1 cellular context compared by ENCODE assay signal in genomic region chr17:49012893-49013255, GRCh38.
TF ChIP-seq lines count a peak whose summit lies in the region.

No MANE protein-coding gene starts in this region.

TF ChIP-seq in HepG2, 621 proteins besides CTCF, POLR2A, EP300 and RAD21 (continued from another document and continues in another):
- TF ChIP-seq HINFP (CRISPR knock-in tag; IDR thresholded peaks at IDR 0.05; ENCODE audit: low read depth) (no peak), ELF3 (CRISPR knock-in tag; IDR thresholded peaks at IDR 0.05) (peak; percentile 72), MED8 (CRISPR knock-in tag; IDR thresholded peaks at IDR 0.05; ENCODE audit: insufficient replicate concordance) (no peak), ETV5 (CRISPR knock-in tag; IDR thresholded peaks at IDR 0.05; ENCODE audit: borderline replicate concordance) (peak; percentile 83), ZNF747 (CRISPR knock-in tag; IDR thresholded peaks at IDR 0.05; ENCODE audit: borderline replicate concordance) (no peak), ZNF780A (CRISPR knock-in tag; IDR thresholded peaks at IDR 0.05) (no peak), ZFP62 (CRISPR knock-in tag; IDR thresholded peaks at IDR 0.05) (no peak), TMF1 (CRISPR knock-in tag; IDR thresholded peaks at IDR 0.05; ENCODE audit: low read depth) (no peak), SSRP1 (CRISPR knock-in tag; IDR thresholded peaks at IDR 0.05) (0 out of 2 replicates have a peak, but pooled peaks have one; percentile 54), ZNF761 (CRISPR knock-in tag; conservative IDR thresholded peaks at IDR 0.05) (no peak), JARID2 (CRISPR knock-in tag; IDR thresholded peaks at IDR 0.05; ENCODE audit: insufficient replicate concordance) (no peak), POLR2AphosphoS5 (IDR thresholded peaks at IDR 0.05; ENCODE audit: low read depth, low read length) (0 out of 2 replicates have a peak, but pooled peaks have one; percentile 29), PHF21A (CRISPR knock-in tag; IDR thresholded peaks at IDR 0.05) (no peak), IRF2 (CRISPR knock-in tag; IDR thresholded peaks at IDR 0.05) (0 out of 2 replicates have a peak, but pooled peaks have one; percentile 50), MAFK (conservative IDR thresholded peaks at IDR 0.05 in 1 of 2, IDR thresholded peaks at IDR 0.05 in 1 of 2; ENCODE audit: low read length in 2 of 2) (no peak), ZMYM2 (CRISPR knock-in tag; IDR thresholded peaks at IDR 0.05) (no peak), ZNF547 (CRISPR knock-in tag; IDR thresholded peaks at IDR 0.05) (no peak), BCLAF1 (IDR thresholded peaks at IDR 0.05) (no peak), NRL (CRISPR knock-in tag; IDR thresholded peaks at IDR 0.05; ENCODE audit: borderline replicate concordance) (no peak), KMT2A (CRISPR knock-in tag; IDR thresholded peaks at IDR 0.05) (no peak), UBTF (CRISPR knock-in tag; IDR thresholded peaks at IDR 0.05) (no peak), SRF (IDR thresholded peaks at IDR 0.05; ENCODE audit: low read depth, low read length) (no peak), TFDP1 (CRISPR knock-in tag; IDR thresholded peaks at IDR 0.05; ENCODE audit: borderline replicate concordance) (no peak; the same call in 1 of the 2 replicates), JDP2 (CRISPR knock-in tag; IDR thresholded peaks at IDR 0.05; ENCODE audit: borderline replicate concordance) (no peak), ZNF276 (CRISPR knock-in tag; IDR thresholded peaks at IDR 0.05; ENCODE audit: low read depth) (no peak), HES4 (CRISPR knock-in tag; IDR thresholded peaks at IDR 0.05; ENCODE audit: borderline replicate concordance) (no peak), HNRNPUL1 (IDR thresholded peaks at IDR 0.05; ENCODE audit: low read depth, low read length) (no peak), NKX3-1 (CRISPR knock-in tag; IDR thresholded peaks at IDR 0.05) (no peak), GATAD2A (CRISPR knock-in tag; IDR thresholded peaks at IDR 0.05) (no peak; the same call in 1 of the 2 replicates), SMAD1 (CRISPR knock-in tag; IDR thresholded peaks at IDR 0.05; ENCODE audit: borderline replicate concordance, low read depth) (no peak), ZSCAN22 (CRISPR knock-in tag; IDR thresholded peaks at IDR 0.05) (no peak), MBNL3 (CRISPR knock-in tag; conservative IDR thresholded peaks at IDR 0.05) (no peak), SIN3B (IDR thresholded peaks at IDR 0.05; ENCODE audit: low read length) (no peak), TRAFD1 (CRISPR knock-in tag; IDR thresholded peaks at IDR 0.05; ENCODE audit: borderline replicate concordance) (no peak), CENPBD1 (CRISPR knock-in tag; IDR thresholded peaks at IDR 0.05; ENCODE audit: borderline replicate concordance, low read depth) (no peak), ESRRA (CRISPR knock-in tag; IDR thresholded peaks at IDR 0.05; ENCODE audit: low read depth) (peak; percentile 72), ZNF737 (CRISPR knock-in tag; IDR thresholded peaks at IDR 0.05; ENCODE audit: borderline replicate concordance) (no peak), SAFB2 (CRISPR knock-in tag; IDR thresholded peaks at IDR 0.05; ENCODE audit: borderline replicate concordance, low read depth) (no peak), TFAP4 (IDR thresholded peaks at IDR 0.05; ENCODE audit: borderline replicate concordance, low read depth) (0 out of 2 replicates have a peak, but pooled peaks have one; percentile 7), SRSF9 (IDR thresholded peaks at IDR 0.05; ENCODE audit: borderline replicate concordance, insufficient read depth, low read depth, low read length, poor library complexity, severe bottlenecking) (no peak), LCORL (IDR thresholded peaks at IDR 0.05) (no peak), LCORL (CRISPR knock-in tag; IDR thresholded peaks at IDR 0.05) (no peak), ZNF800 (CRISPR knock-in tag; IDR thresholded peaks at IDR 0.05) (no peak), EEA1 (CRISPR knock-in tag; IDR thresholded peaks at IDR 0.05; ENCODE audit: borderline replicate concordance) (no peak), NFKB2 (CRISPR knock-in tag; IDR thresholded peaks at IDR 0.05; ENCODE audit: borderline replicate concordance) (no peak), ZNF18 (CRISPR knock-in tag; IDR thresholded peaks at IDR 0.05; ENCODE audit: insufficient replicate concordance) (no peak), IRX3 (CRISPR knock-in tag; IDR thresholded peaks at IDR 0.05; ENCODE audit: borderline replicate concordance, low read depth) (no peak), TFDP2 (CRISPR knock-in tag; IDR thresholded peaks at IDR 0.05) (no peak), GATAD1 (CRISPR knock-in tag; IDR thresholded peaks at IDR 0.05) (0 out of 2 replicates have a peak, but pooled peaks have one; percentile 8), ZNF775 (CRISPR knock-in tag; IDR thresholded peaks at IDR 0.05; ENCODE audit: borderline replicate concordance) (no peak)
